1 cellular context compared by ENCODE assay signal in the genomic region with DNA sequence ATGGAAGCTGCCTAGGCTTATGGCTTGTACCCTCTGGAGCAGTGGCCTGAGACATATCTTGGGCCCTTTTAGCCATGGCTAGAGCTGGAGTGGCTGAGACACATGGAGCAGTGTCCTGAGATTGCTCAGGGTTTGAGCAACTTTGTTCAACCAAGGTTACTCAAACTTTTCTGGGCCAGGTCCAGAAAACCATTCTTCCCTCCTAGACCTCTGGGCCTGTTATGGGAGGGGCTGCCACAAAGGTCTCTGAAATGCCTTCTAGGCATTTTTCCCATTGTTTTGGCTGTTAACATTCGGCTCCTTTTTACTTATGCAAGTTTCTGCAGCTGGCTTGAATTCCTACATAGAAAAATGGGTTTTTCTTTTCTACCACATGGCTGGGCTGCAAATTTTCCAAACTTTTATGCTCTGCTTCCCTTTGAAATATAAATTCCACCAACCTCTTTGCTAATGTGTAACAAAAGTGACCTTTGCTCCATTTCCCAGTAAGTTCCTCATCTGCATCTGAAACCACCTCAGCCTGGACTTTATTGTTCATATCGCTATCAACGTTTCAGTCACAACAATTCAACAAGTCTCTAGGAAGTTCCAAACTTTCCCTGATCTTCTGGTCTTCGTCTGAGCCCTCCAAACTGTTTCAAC.
TF ChIP-seq lines count a peak whose summit lies in the region.

No MANE protein-coding gene starts in this region.

TF ChIP-seq in IMR-90, 13 proteins besides CTCF, POLR2A, EP300 and RAD21:
- no peak for TF ChIP-seq FOS (IDR thresholded peaks at IDR 0.05; ENCODE audit: low read depth, low read length)
- TF ChIP-seq CHD1 (IDR thresholded peaks at IDR 0.05; ENCODE audit: low read depth, low read length): no peak
- TF ChIP-seq, protein P1, sequence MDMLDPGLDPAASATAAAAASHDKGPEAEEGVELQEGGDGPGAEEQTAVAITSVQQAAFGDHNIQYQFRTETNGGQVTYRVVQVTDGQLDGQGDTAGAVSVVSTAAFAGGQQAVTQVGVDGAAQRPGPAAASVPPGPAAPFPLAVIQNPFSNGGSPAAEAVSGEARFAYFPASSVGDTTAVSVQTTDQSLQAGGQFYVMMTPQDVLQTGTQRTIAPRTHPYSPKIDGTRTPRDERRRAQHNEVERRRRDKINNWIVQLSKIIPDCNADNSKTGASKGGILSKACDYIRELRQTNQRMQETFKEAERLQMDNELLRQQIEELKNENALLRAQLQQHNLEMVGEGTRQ (IDR thresholded peaks at IDR 0.05; ENCODE audit: low read depth, low read length): no peak
- TF ChIP-seq MAFK (IDR thresholded peaks at IDR 0.05; ENCODE audit: low read depth, low read length): no peak
- TF ChIP-seq SMC3 (IDR thresholded peaks at IDR 0.05; ENCODE audit: low read depth, low read length): no peak
- no peak for TF ChIP-seq CEBPB (IDR thresholded peaks at IDR 0.05; ENCODE audit: low read depth, low read length)
- TF ChIP-seq RCOR1 (IDR thresholded peaks at IDR 0.05; ENCODE audit: insufficient replicate concordance, low read length): no peak
- TF ChIP-seq MXI1 (IDR thresholded peaks at IDR 0.05; ENCODE audit: borderline replicate concordance, low read depth, low read length): no peak
- no peak for TF ChIP-seq BHLHE40 (IDR thresholded peaks at IDR 0.05; ENCODE audit: low read depth, low read length)
- no peak for TF ChIP-seq NFE2L2 (IDR thresholded peaks at IDR 0.05; ENCODE audit: low read depth, low read length)
- TF ChIP-seq RFX5 (IDR thresholded peaks at IDR 0.05; ENCODE audit: low read depth, low read length): no peak
